In the genomic region with DNA sequence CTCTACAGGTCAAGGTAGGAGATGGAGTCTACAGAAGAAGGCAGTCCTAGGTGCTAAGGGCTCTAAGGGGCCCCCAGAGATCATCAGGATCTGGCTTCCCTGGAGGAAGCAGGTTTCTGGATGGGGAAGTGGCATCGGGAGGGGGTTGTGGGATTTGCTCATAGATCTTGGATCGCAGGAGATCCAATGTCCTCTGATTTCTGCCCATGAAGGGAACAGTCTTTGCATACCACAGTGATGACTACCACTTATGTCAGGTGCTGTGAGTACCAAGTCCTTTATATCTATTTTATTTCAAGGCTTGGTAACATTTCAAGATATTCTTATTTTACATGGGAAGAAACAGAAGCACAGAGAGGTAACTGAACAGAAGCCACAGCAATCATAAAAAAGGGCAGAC, we compare ENCODE assay signal across 21 cellular contexts.
"Had no signal": no experiment of that assay in that cellular context is flagged by ENCODE, and none has a peak within 500 bp of the region (broad histone marks: within the 10 kb centered on the region; RNA-seq: fewer than 3 reads in every experiment).

No MANE protein-coding gene starts in this region.

- H3K4me1 ChIP-seq: lower lobe of right lung, parathyroid adenoma, right lobe of liver, suprapubic skin, transverse colon had no signal

- ATAC-seq: left ventricle myocardium superior; lower lobe of right lung; natural killer cell; right lobe of liver; stimulated activated naive CD8-positive, alpha-beta T cell treated with anti-CD3 and anti-CD28 coated beads, Interleukin-15, amount 100 ng/mL, for 72 hours had no signal

- H3K4me2 ChIP-seq: smooth muscle cell had no signal

- H3K9me3 ChIP-seq: lower lobe of right lung, right lobe of liver, suprapubic skin, transverse colon had no signal

- FAIRE-seq: frontal cortex had no signal

- H3K36me3 ChIP-seq: lower lobe of right lung, right lobe of liver, suprapubic skin, transverse colon had no signal

- H3K27ac ChIP-seq: dorsolateral prefrontal cortex, lower lobe of right lung, parathyroid adenoma, right lobe of liver, suprapubic skin, transverse colon had no signal

- DNase-seq: dorsolateral prefrontal cortex; effector CD4-positive, alpha-beta T cell; hypothalamus; immature natural killer cell; islet precursor cell; kidney glomerular epithelial cell; left ventricle myocardium superior; lower lobe of right lung; natural killer cell; right lobe of liver; stimulated activated CD4-positive, alpha-beta T cell treated with anti-CD3 and anti-CD28 coated beads, Interleukin-12 subunit alpha, Interleukin-12 subunit beta, amount 100 ng/mL, for 4 hours; stimulated activated CD4-positive, alpha-beta T cell treated with anti-CD3 and anti-CD28 coated beads, Interleukin-1b, Interleukin-23, amount 100 ng/mL, for 48 hours; stimulated activated CD4-positive, alpha-beta T cell treated with anti-CD3 and anti-CD28 coated beads, Interleukin-4, amount 100 ng/mL, for 1 hour; stimulated activated CD8-positive, alpha-beta memory T cell treated with anti-CD3 and anti-CD28 coated beads, Interleukin-4, amount 100 ng/mL, for 48 hours; stimulated activated naive CD4-positive, alpha-beta T cell; stimulated activated naive CD8-positive, alpha-beta T cell treated with anti-CD3 and anti-CD28 coated beads, Interleukin-15, amount 100 ng/mL, for 72 hours; transverse colon had no signal

- H3K4me3 ChIP-seq: dorsolateral prefrontal cortex, lower lobe of right lung, right lobe of liver, smooth muscle cell, suprapubic skin, transverse colon had no signal

- H3K27me3 ChIP-seq: right lobe of liver, suprapubic skin, transverse colon had no signal
